15 cellular contexts compared by ENCODE assay signal in the genomic region with DNA sequence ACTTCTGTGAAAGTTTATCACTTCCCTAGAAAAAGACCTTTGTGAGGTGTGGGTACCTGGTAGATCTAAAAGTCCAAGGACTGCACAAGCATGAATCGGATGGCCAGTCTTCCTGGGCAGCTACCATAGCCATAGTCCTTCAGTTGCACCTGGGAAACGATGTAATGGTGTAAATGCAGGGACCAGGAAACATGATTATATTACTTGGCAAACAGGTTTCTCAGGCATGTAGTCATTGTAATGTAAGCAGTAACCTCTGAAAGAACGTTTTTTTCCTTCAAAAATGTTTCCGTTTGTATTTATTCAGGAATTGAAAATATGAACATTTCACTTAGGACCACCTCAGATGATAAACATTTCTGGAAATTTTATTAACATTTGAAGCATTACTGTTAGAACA.
"Had no signal": no experiment of that assay in that cellular context is flagged by ENCODE, and none has a peak within 500 bp of the region (broad histone marks: within the 10 kb centered on the region; RNA-seq: fewer than 3 reads in every experiment).

No MANE protein-coding gene starts in this region.

- H3K4me3 ChIP-seq: adrenal gland, coronary artery, esophagus squamous epithelium, neural progenitor cell, sigmoid colon, stomach, testis, upper lobe of right lung had no signal

- ATAC-seq: activated CD4-positive, CD25-positive, alpha-beta regulatory T cell treated with anti-CD3 and anti-CD28 coated beads, Interleukin-2, amount 50 U/mL, for 24 hours; left cardiac atrium; upper lobe of right lung had no signal

- H3K4me3 Mint-ChIP-seq: activated naive CD4-positive, alpha-beta T cell treated with anti-CD3 and anti-CD28 coated beads, Interleukin-2, amount 50 U/mL, for 24 hours; central memory CD8-positive, alpha-beta T cell; naive B cell; neural progenitor cell had no signal

- H3K4me1 Mint-ChIP-seq: activated naive CD4-positive, alpha-beta T cell treated with anti-CD3 and anti-CD28 coated beads, Interleukin-2, amount 50 U/mL, for 24 hours; central memory CD8-positive, alpha-beta T cell; naive B cell; neural progenitor cell had no signal

- DNase-seq: activated CD4-positive, alpha-beta T cell treated with anti-CD3 and anti-CD28 coated beads, Interleukin-2, amount 50 U/mL, for 4 hours; adrenal gland; esophagus squamous epithelium; left cardiac atrium; naive B cell; sigmoid colon; stimulated activated CD4-positive, alpha-beta T cell treated with anti-CD3 and anti-CD28 coated beads, Interleukin-1b, Interleukin-23, amount 100 ng/mL, for 48 hours; stomach; testis; upper lobe of right lung had no signal

- H3K27me3 ChIP-seq: adrenal gland, esophagus squamous epithelium, neural progenitor cell, sigmoid colon, stomach, testis, upper lobe of right lung had no signal

- H3K27me3 Mint-ChIP-seq: activated naive CD4-positive, alpha-beta T cell treated with anti-CD3 and anti-CD28 coated beads, Interleukin-2, amount 50 U/mL, for 24 hours; central memory CD8-positive, alpha-beta T cell had no signal

- H3K4me2 ChIP-seq: neural progenitor cell had no signal

- H3K27ac ChIP-seq: adrenal gland, coronary artery, esophagus squamous epithelium, neural progenitor cell, sigmoid colon, stomach, testis, upper lobe of right lung had no signal

- H3K36me3 Mint-ChIP-seq: activated naive CD4-positive, alpha-beta T cell treated with anti-CD3 and anti-CD28 coated beads, Interleukin-2, amount 50 U/mL, for 24 hours; naive B cell; neural progenitor cell had no signal

- H3K9me3 Mint-ChIP-seq: activated naive CD4-positive, alpha-beta T cell treated with anti-CD3 and anti-CD28 coated beads, Interleukin-2, amount 50 U/mL, for 24 hours; central memory CD8-positive, alpha-beta T cell; neural progenitor cell had no signal

- H3K27ac Mint-ChIP-seq: activated naive CD4-positive, alpha-beta T cell treated with anti-CD3 and anti-CD28 coated beads, Interleukin-2, amount 50 U/mL, for 24 hours; naive B cell; neural progenitor cell had no signal

- H3K4me1 ChIP-seq: adrenal gland, esophagus squamous epithelium, neural progenitor cell, sigmoid colon, stomach, testis, upper lobe of right lung had no signal

- H3K9me3 ChIP-seq: adrenal gland, esophagus squamous epithelium, sigmoid colon, stomach, testis, upper lobe of right lung had no signal

- H2AFZ ChIP-seq: neural progenitor cell had no signal

- H3K9ac ChIP-seq: neural progenitor cell had no signal

- H3K36me3 ChIP-seq: adrenal gland, esophagus squamous epithelium, neural progenitor cell, sigmoid colon, stomach, upper lobe of right lung had no signal
